In genomic region chr10:79176052-79176501, GRCh38 we compare ENCODE assay signal across 12 cellular contexts.
DNase-seq lines count a peak whose midpoint lies in the region; ATAC-seq and TF ChIP-seq lines count a peak whose summit lies in the region.
"Had no signal": no experiment of that assay in that cellular context is flagged by ENCODE, and none has a peak within 500 bp of the region (broad histone marks: within the 10 kb centered on the region; RNA-seq: fewer than 3 reads in every experiment).

No MANE protein-coding gene starts in this region.

- peaks cover 12% of the 10 kb centered on the region for H3K36me3 ChIP-seq in BE2C
- no peaks in the 10 kb centered on the region for H3K36me3 ChIP-seq in SJCRH30
- H3K36me3 ChIP-seq in gastroesophageal sphincter: peaks cover 0 to 27% of the 10 kb centered on the region in 2 donors
- H3K36me3 ChIP-seq in gastrocnemius medialis: no peaks in the 10 kb centered on the region
- H3K36me3 ChIP-seq in HAP-1 (replicated peaks): no peaks in the 10 kb centered on the region

- no peak for TF ChIP-seq EP300 in gastroesophageal sphincter (IDR thresholded peaks at IDR 0.05)

- TF ChIP-seq CTCF in BE2C (IDR thresholded peaks at IDR 0.05; ENCODE audit: low read depth, low read length) (no peak), gastroesophageal sphincter (IDR thresholded peaks at IDR 0.05) (no peak), gastrocnemius medialis (IDR thresholded peaks at IDR 0.05 in 4 of 5, conservative IDR thresholded peaks at IDR 0.05 in 1 of 5) (no peak)

- intact Hi-C loops in gastrocnemius medialis (cut with DNase I; ENCODE audit: low total_unique reads): no loop called here

- DNase-seq in BE2C: peak; percentile 4
- DNase-seq in SJCRH30: no peak
- no peak for DNase-seq in gastrocnemius medialis
- DNase-seq in amygdala (lab: John Stamatoyannopoulos, UW): no peak
- DNase-seq in HAP-1 (ENCODE audit: low spot score in 2 of 2): no peak
- DNase-seq: activated CD4-positive, alpha-beta T cell treated with anti-CD3 and anti-CD28 coated beads for 48 hours; activated T-cell treated with anti-CD3 and anti-CD28 coated beads, Interleukin-2, amount 50 U/mL, for 72 hours; CD4-positive, alpha-beta memory T cell; effector memory CD4-positive, alpha-beta T cell had no signal

- 0 to 60% methylated on average over 5 to 6 of the region's 10 CpGs for WGBS in gastroesophageal sphincter (ENCODE audit: low coverage in 1 of 2), 2 donors

- no peaks in the 10 kb centered on the region for H3K27me3 ChIP-seq in BE2C
- H3K27me3 ChIP-seq in SJCRH30: no peaks in the 10 kb centered on the region
- H3K27me3 ChIP-seq in gastroesophageal sphincter: no peaks in the 10 kb centered on the region
- no peaks in the 10 kb centered on the region for H3K27me3 ChIP-seq in gastrocnemius medialis
- no peaks in the 10 kb centered on the region for H3K27me3 ChIP-seq in HAP-1 (ENCODE audit: low read depth)

- ATAC-seq in gastroesophageal sphincter (no peak), gastrocnemius medialis (no peak), GM19397 (IDR thresholded peaks at IDR 0.05; ENCODE audit: unreplicated experiment) (no peak), GM21825 (IDR thresholded peaks at IDR 0.05; ENCODE audit: unreplicated experiment) (no peak)
- ATAC-seq: activated T-cell treated with anti-CD3 and anti-CD28 coated beads, Interleukin-2, amount 50 U/mL, for 72 hours had no signal

- H3K9me3 ChIP-seq in BE2C: no peaks in the 10 kb centered on the region
- no peaks in the 10 kb centered on the region for H3K9me3 ChIP-seq in SJCRH30 (replicated peaks)
- H3K9me3 ChIP-seq in gastroesophageal sphincter: no peaks in the 10 kb centered on the region
- no peaks in the 10 kb centered on the region for H3K9me3 ChIP-seq in gastrocnemius medialis
- no peaks in the 10 kb centered on the region for H3K9me3 ChIP-seq in HAP-1

- in situ Hi-C loops in gastrocnemius medialis (cut with MboI; ENCODE audit: low sequenced_read_pairs in 4 of 4) (loop anchor here (25.0 kb wide), 4 partner anchors 214 to 1139 kb away; partner anchors contain the start of genes POLR3A (in 1 of the 4) and RPS24 (in 1 of the 4)), HAP-1 (cut with MboI; ENCODE audit: low sequenced_read_pairs) (no loop called here)

- H3K4me1 ChIP-seq in BE2C: peaks cover 59% of the 10 kb centered on the region
- H3K4me1 ChIP-seq in SJCRH30: peaks cover 88% of the 10 kb centered on the region
- peaks cover 16 to 98% (median 69%) of the 10 kb centered on the region in 3 donors for H3K4me1 ChIP-seq in gastroesophageal sphincter
- H3K4me1 ChIP-seq in gastrocnemius medialis: peaks cover 40 to 42% of the 10 kb centered on the region in 2 donors
- peaks cover 13% of the 10 kb centered on the region for H3K4me1 ChIP-seq in HAP-1

- H3K27ac ChIP-seq in SJCRH30 (peak overlapping the region; percentile 35; the same call in 1 of the 2 replicates), gastroesophageal sphincter (peak overlapping the region in 3 of 4 donors; percentile 74 to 82 (median 78)), gastrocnemius medialis (peak overlapping the region in 3 of 4 donors; percentile 32 to 44 (median 38))

- H3K4me3 ChIP-seq in BE2C (ENCODE audit: low read depth, low read length) (no peak overlapping the region), SJCRH30 (no peak overlapping the region), gastroesophageal sphincter (no peak overlapping the region), gastrocnemius medialis (no peak overlapping the region), HAP-1 (no peak overlapping the region)

- TF ChIP-seq POLR2A in gastroesophageal sphincter (IDR thresholded peaks at IDR 0.05) (no peak), gastrocnemius medialis (IDR thresholded peaks at IDR 0.05) (no peak)
